ENCODE assay signal across 1 cellular context in genomic region chrX:41350976-41351569, GRCh38.
TF ChIP-seq lines count a peak whose summit lies in the region.

No MANE protein-coding gene starts in this region.

TF ChIP-seq in K562, 482 proteins besides CTCF, POLR2A, EP300 and RAD21 (continued from another document):
- peak; percentile 75 for TF ChIP-seq SUPT5H (IDR thresholded peaks at IDR 0.05)
- TF ChIP-seq E2F8 (IDR thresholded peaks at IDR 0.05; ENCODE audit: low read depth, partially characterized antibody): peak; percentile 49
- no peak for TF ChIP-seq TCF3 (CRISPR knock-in tag; IDR thresholded peaks at IDR 0.05)
- no peak for TF ChIP-seq TCF7 (IDR thresholded peaks at IDR 0.05; ENCODE audit: borderline replicate concordance)
- no peak for TF ChIP-seq CEBPB (tag; IDR thresholded peaks at IDR 0.05)
- TF ChIP-seq GTF3C2 (IDR thresholded peaks at IDR 0.05; ENCODE audit: borderline replicate concordance, extremely low read depth, insufficient read length): no peak
- TF ChIP-seq ZNF717 (CRISPR knock-in tag; IDR thresholded peaks at IDR 0.05): no peak
- peak; percentile 62 for TF ChIP-seq POLR2B (IDR thresholded peaks at IDR 0.05; ENCODE audit: low read depth, partially characterized antibody)
- TF ChIP-seq POLR2G (IDR thresholded peaks at IDR 0.05; ENCODE audit: low read depth, low read length): 0 out of 2 replicates have a peak, but pooled peaks have one; percentile 22
- 0 out of 2 replicates have a peak, but pooled peaks have one; percentile 12 for TF ChIP-seq HMBOX1 (IDR thresholded peaks at IDR 0.05)
TF ChIP-seq in K562: peak in this region for 13.
